ENCODE assay signal across 1 cellular context in the genomic region with DNA sequence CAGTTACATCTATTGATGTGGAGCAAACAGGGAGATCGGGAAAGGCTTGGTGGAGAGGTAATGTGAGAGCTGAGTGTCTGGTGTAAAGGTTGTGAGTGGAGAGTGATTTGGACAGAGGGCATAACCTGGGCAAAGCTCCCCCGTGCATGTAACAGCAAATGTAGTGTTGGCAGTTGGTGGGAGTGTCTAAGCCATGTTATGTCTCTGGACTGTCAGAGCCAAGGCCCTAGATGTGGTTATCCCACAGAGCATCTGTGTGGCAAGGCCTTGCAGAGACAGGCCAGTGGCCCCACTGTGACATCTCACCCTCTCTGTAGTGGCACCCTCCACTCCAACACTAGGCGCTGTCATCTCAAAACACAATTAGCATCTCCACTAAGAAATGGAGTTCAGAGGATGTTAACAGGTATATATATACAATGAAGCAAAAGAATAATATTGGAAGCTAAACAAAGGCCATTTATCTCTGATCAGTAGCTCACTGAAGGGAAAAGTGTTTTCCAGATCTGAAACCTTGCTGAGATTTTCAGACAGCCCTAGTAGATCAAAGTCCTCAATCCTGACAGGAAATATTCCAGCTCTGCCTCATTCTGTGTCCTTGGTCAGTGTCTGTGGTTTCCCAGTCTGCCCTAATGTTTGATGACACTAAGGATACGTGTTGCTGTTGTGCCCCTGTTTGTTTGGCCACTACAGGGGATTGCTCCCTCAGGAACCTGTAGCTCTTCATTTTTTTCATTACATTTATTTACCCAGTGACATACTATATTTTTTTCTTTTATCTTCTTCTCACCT.
TF ChIP-seq lines count a peak whose summit lies in the region.

No MANE protein-coding gene starts in this region.

TF ChIP-seq in HepG2, 621 proteins besides CTCF, POLR2A, EP300 and RAD21 (continued from another document and continues in another):
- TF ChIP-seq ZNF800 (CRISPR knock-in tag; IDR thresholded peaks at IDR 0.05) (peak; percentile 43; the same call in 1 of the 2 replicates), ZNF235 (CRISPR knock-in tag; IDR thresholded peaks at IDR 0.05; ENCODE audit: borderline replicate concordance) (no peak), SP4 (CRISPR knock-in tag; IDR thresholded peaks at IDR 0.05) (no peak), ZMYM3 (CRISPR knock-in tag; IDR thresholded peaks at IDR 0.05) (0 out of 2 replicates have a peak, but pooled peaks have one; percentile 48), ZGPAT (CRISPR knock-in tag; IDR thresholded peaks at IDR 0.05) (peak; percentile 76), GFI1 (CRISPR knock-in tag; IDR thresholded peaks at IDR 0.05; ENCODE audit: borderline replicate concordance) (peak; percentile 97), ZNF713 (CRISPR knock-in tag; IDR thresholded peaks at IDR 0.05) (no peak), BCL6 (CRISPR knock-in tag; IDR thresholded peaks at IDR 0.05) (peak; percentile 50; the same call in 1 of the 2 replicates), ELF3 (CRISPR knock-in tag; IDR thresholded peaks at IDR 0.05) (peak; percentile 72; the same call in 1 of the 2 replicates), PAXIP1 (CRISPR knock-in tag; conservative IDR thresholded peaks at IDR 0.05) (peak; percentile 89), JARID2 (CRISPR knock-in tag; IDR thresholded peaks at IDR 0.05; ENCODE audit: insufficient replicate concordance) (no peak), HMG20B (CRISPR knock-in tag; conservative IDR thresholded peaks at IDR 0.05) (peak; percentile 89), ZSCAN12 (CRISPR knock-in tag; IDR thresholded peaks at IDR 0.05) (no peak), KDM6A (CRISPR knock-in tag; IDR thresholded peaks at IDR 0.05; ENCODE audit: low read depth) (peak; percentile 65), ZNF629 (CRISPR knock-in tag; conservative IDR thresholded peaks at IDR 0.05) (0 out of 2 replicates have a peak, but pooled peaks have one; percentile 20), HNF4G (IDR thresholded peaks at IDR 0.05; ENCODE audit: borderline replicate concordance, low read depth, low read length) (peak; percentile 57; the same call in 1 of the 2 replicates), HNF4G (CRISPR knock-in tag; IDR thresholded peaks at IDR 0.05; ENCODE audit: borderline replicate concordance, low read depth) (peak; percentile 73; the same call in 1 of the 2 replicates), FIP1L1 (IDR thresholded peaks at IDR 0.05; ENCODE audit: borderline replicate concordance, insufficient read depth, low read depth, low read length) (no peak), TSC22D2 (CRISPR knock-in tag; IDR thresholded peaks at IDR 0.05; ENCODE audit: borderline replicate concordance) (no peak)
- TF ChIP-seq, protein P1, sequence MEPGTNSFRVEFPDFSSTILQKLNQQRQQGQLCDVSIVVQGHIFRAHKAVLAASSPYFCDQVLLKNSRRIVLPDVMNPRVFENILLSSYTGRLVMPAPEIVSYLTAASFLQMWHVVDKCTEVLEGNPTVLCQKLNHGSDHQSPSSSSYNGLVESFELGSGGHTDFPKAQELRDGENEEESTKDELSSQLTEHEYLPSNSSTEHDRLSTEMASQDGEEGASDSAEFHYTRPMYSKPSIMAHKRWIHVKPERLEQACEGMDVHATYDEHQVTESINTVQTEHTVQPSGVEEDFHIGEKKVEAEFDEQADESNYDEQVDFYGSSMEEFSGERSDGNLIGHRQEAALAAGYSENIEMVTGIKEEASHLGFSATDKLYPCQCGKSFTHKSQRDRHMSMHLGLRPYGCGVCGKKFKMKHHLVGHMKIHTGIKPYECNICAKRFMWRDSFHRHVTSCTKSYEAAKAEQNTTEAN (CRISPR knock-in tag; conservative IDR thresholded peaks at IDR 0.05): 0 out of 2 replicates have a peak, but pooled peaks have one; percentile 44
- TF ChIP-seq, protein P2, sequence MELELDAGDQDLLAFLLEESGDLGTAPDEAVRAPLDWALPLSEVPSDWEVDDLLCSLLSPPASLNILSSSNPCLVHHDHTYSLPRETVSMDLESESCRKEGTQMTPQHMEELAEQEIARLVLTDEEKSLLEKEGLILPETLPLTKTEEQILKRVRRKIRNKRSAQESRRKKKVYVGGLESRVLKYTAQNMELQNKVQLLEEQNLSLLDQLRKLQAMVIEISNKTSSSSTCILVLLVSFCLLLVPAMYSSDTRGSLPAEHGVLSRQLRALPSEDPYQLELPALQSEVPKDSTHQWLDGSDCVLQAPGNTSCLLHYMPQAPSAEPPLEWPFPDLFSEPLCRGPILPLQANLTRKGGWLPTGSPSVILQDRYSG (CRISPR knock-in tag; IDR thresholded peaks at IDR 0.05): no peak
- TF ChIP-seq, protein P3, sequence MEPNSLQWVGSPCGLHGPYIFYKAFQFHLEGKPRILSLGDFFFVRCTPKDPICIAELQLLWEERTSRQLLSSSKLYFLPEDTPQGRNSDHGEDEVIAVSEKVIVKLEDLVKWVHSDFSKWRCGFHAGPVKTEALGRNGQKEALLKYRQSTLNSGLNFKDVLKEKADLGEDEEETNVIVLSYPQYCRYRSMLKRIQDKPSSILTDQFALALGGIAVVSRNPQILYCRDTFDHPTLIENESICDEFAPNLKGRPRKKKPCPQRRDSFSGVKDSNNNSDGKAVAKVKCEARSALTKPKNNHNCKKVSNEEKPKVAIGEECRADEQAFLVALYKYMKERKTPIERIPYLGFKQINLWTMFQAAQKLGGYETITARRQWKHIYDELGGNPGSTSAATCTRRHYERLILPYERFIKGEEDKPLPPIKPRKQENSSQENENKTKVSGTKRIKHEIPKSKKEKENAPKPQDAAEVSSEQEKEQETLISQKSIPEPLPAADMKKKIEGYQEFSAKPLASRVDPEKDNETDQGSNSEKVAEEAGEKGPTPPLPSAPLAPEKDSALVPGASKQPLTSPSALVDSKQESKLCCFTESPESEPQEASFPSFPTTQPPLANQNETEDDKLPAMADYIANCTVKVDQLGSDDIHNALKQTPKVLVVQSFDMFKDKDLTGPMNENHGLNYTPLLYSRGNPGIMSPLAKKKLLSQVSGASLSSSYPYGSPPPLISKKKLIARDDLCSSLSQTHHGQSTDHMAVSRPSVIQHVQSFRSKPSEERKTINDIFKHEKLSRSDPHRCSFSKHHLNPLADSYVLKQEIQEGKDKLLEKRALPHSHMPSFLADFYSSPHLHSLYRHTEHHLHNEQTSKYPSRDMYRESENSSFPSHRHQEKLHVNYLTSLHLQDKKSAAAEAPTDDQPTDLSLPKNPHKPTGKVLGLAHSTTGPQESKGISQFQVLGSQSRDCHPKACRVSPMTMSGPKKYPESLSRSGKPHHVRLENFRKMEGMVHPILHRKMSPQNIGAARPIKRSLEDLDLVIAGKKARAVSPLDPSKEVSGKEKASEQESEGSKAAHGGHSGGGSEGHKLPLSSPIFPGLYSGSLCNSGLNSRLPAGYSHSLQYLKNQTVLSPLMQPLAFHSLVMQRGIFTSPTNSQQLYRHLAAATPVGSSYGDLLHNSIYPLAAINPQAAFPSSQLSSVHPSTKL (CRISPR knock-in tag; IDR thresholded peaks at IDR 0.05): peak; percentile 93
- TF ChIP-seq, protein P4, sequence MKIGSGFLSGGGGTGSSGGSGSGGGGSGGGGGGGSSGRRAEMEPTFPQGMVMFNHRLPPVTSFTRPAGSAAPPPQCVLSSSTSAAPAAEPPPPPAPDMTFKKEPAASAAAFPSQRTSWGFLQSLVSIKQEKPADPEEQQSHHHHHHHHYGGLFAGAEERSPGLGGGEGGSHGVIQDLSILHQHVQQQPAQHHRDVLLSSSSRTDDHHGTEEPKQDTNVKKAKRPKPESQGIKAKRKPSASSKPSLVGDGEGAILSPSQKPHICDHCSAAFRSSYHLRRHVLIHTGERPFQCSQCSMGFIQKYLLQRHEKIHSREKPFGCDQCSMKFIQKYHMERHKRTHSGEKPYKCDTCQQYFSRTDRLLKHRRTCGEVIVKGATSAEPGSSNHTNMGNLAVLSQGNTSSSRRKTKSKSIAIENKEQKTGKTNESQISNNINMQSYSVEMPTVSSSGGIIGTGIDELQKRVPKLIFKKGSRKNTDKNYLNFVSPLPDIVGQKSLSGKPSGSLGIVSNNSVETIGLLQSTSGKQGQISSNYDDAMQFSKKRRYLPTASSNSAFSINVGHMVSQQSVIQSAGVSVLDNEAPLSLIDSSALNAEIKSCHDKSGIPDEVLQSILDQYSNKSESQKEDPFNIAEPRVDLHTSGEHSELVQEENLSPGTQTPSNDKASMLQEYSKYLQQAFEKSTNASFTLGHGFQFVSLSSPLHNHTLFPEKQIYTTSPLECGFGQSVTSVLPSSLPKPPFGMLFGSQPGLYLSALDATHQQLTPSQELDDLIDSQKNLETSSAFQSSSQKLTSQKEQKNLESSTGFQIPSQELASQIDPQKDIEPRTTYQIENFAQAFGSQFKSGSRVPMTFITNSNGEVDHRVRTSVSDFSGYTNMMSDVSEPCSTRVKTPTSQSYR (CRISPR knock-in tag; IDR thresholded peaks at IDR 0.05; ENCODE audit: borderline replicate concordance): no peak
- TF ChIP-seq, protein P5, sequence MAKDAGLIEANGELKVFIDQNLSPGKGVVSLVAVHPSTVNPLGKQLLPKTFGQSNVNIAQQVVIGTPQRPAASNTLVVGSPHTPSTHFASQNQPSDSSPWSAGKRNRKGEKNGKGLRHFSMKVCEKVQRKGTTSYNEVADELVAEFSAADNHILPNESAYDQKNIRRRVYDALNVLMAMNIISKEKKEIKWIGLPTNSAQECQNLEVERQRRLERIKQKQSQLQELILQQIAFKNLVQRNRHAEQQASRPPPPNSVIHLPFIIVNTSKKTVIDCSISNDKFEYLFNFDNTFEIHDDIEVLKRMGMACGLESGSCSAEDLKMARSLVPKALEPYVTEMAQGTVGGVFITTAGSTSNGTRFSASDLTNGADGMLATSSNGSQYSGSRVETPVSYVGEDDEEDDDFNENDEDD (CRISPR knock-in tag; IDR thresholded peaks at IDR 0.05; ENCODE audit: borderline replicate concordance): 0 out of 2 replicates have a peak, but pooled peaks have one; percentile 18
- TF ChIP-seq, protein P6, sequence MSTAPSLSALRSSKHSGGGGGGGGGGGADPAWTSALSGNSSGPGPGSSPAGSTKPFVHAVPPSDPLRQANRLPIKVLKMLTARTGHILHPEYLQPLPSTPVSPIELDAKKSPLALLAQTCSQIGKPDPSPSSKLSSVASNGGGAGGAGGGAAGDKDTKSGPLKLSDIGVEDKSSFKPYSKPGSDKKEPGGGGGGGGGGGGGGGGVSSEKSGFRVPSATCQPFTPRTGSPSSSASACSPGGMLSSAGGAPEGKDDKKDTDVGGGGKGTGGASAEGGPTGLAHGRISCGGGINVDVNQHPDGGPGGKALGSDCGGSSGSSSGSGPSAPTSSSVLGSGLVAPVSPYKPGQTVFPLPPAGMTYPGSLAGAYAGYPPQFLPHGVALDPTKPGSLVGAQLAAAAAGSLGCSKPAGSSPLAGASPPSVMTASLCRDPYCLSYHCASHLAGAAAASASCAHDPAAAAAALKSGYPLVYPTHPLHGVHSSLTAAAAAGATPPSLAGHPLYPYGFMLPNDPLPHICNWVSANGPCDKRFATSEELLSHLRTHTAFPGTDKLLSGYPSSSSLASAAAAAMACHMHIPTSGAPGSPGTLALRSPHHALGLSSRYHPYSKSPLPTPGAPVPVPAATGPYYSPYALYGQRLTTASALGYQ (CRISPR knock-in tag; IDR thresholded peaks at IDR 0.05): no peak
- TF ChIP-seq, protein P7, sequence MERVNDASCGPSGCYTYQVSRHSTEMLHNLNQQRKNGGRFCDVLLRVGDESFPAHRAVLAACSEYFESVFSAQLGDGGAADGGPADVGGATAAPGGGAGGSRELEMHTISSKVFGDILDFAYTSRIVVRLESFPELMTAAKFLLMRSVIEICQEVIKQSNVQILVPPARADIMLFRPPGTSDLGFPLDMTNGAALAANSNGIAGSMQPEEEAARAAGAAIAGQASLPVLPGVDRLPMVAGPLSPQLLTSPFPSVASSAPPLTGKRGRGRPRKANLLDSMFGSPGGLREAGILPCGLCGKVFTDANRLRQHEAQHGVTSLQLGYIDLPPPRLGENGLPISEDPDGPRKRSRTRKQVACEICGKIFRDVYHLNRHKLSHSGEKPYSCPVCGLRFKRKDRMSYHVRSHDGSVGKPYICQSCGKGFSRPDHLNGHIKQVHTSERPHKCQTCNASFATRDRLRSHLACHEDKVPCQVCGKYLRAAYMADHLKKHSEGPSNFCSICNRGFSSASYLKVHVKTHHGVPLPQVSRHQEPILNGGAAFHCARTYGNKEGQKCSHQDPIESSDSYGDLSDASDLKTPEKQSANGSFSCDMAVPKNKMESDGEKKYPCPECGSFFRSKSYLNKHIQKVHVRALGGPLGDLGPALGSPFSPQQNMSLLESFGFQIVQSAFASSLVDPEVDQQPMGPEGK (CRISPR knock-in tag; IDR thresholded peaks at IDR 0.05): 0 out of 2 replicates have a peak, but pooled peaks have one; percentile 36
